In the genomic region with DNA sequence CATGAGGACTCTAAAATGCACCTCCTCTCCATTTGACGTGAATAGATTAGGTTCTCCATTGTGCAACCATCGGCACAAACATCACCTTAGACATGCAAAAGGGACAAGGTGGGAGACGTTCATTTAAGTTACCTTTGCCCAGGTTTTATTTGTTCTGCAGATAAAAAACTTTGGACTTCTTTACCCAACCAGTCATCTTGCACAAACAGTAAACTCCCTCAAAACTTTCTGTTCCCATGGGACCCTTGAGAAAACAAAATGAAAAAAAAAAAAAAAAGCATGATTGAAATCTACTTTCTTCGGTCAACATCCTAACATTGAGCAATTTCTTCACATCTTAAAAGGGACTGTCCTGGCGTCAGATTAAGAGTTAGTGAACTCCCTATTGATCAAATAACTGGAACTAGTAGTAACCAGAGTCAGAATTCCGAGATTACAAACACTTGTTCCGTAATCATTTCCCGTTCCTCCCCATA, we compare ENCODE assay signal across 1 cellular context.
TF ChIP-seq lines count a peak whose summit lies in the region.

No MANE protein-coding gene starts in this region.

TF ChIP-seq in HepG2, 621 proteins besides CTCF, POLR2A, EP300 and RAD21 (continued from another document and continues in another):
- TF ChIP-seq NAIF1 (CRISPR knock-in tag; IDR thresholded peaks at IDR 0.05; ENCODE audit: borderline replicate concordance), result peak; percentile 54; the same call in 1 of the 2 replicates
- TF ChIP-seq ZNF292 (CRISPR knock-in tag; IDR thresholded peaks at IDR 0.05; ENCODE audit: borderline replicate concordance, low read depth), result peak; percentile 35; the same call in 1 of the 2 replicates
- TF ChIP-seq, protein P1, sequence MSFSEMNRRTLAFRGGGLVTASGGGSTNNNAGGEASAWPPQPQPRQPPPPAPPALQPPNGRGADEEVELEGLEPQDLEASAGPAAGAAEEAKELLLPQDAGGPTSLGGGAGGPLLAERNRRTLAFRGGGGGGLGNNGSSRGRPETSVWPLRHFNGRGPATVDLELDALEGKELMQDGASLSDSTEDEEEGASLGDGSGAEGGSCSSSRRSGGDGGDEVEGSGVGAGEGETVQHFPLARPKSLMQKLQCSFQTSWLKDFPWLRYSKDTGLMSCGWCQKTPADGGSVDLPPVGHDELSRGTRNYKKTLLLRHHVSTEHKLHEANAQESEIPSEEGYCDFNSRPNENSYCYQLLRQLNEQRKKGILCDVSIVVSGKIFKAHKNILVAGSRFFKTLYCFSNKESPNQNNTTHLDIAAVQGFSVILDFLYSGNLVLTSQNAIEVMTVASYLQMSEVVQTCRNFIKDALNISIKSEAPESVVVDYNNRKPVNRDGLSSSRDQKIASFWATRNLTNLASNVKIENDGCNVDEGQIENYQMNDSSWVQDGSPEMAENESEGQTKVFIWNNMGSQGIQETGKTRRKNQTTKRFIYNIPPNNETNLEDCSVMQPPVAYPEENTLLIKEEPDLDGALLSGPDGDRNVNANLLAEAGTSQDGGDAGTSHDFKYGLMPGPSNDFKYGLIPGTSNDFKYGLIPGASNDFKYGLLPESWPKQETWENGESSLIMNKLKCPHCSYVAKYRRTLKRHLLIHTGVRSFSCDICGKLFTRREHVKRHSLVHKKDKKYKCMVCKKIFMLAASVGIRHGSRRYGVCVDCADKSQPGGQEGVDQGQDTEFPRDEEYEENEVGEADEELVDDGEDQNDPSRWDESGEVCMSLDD (CRISPR knock-in tag; IDR thresholded peaks at IDR 0.05; ENCODE audit: borderline replicate concordance), result no peak
- TF ChIP-seq ZNF263 (CRISPR knock-in tag; IDR thresholded peaks at IDR 0.05), result no peak
- TF ChIP-seq, protein P2, sequence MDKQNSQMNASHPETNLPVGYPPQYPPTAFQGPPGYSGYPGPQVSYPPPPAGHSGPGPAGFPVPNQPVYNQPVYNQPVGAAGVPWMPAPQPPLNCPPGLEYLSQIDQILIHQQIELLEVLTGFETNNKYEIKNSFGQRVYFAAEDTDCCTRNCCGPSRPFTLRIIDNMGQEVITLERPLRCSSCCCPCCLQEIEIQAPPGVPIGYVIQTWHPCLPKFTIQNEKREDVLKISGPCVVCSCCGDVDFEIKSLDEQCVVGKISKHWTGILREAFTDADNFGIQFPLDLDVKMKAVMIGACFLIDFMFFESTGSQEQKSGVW (CRISPR knock-in tag; IDR thresholded peaks at IDR 0.05; ENCODE audit: borderline replicate concordance), result no peak
- TF ChIP-seq, protein P3, sequence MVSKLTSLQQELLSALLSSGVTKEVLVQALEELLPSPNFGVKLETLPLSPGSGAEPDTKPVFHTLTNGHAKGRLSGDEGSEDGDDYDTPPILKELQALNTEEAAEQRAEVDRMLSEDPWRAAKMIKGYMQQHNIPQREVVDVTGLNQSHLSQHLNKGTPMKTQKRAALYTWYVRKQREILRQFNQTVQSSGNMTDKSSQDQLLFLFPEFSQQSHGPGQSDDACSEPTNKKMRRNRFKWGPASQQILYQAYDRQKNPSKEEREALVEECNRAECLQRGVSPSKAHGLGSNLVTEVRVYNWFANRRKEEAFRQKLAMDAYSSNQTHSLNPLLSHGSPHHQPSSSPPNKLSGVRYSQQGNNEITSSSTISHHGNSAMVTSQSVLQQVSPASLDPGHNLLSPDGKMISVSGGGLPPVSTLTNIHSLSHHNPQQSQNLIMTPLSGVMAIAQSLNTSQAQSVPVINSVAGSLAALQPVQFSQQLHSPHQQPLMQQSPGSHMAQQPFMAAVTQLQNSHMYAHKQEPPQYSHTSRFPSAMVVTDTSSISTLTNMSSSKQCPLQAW (CRISPR knock-in tag; IDR thresholded peaks at IDR 0.05), result no peak
- no peak for TF ChIP-seq ZNF879 (CRISPR knock-in tag; IDR thresholded peaks at IDR 0.05)
- TF ChIP-seq HNF4A (CRISPR knock-in tag; IDR thresholded peaks at IDR 0.05), result peak; percentile 90
- TF ChIP-seq ZNF30 (CRISPR knock-in tag; IDR thresholded peaks at IDR 0.05), result no peak
- TF ChIP-seq POLR2AphosphoS2 (IDR thresholded peaks at IDR 0.05; ENCODE audit: low read depth, low read length), result no peak
- TF ChIP-seq SKI (IDR thresholded peaks at IDR 0.05; ENCODE audit: partially characterized antibody), result peak; percentile 56
- TF ChIP-seq FOXO1 (CRISPR knock-in tag; IDR thresholded peaks at IDR 0.05), result 0 out of 2 replicates have a peak, but pooled peaks have one; percentile 51
- peak; percentile 56; the same call in 1 of the 2 replicates for TF ChIP-seq SOX13 (IDR thresholded peaks at IDR 0.05)
- TF ChIP-seq SOX13 (CRISPR knock-in tag; conservative IDR thresholded peaks at IDR 0.05 in 1 of 2, IDR thresholded peaks at IDR 0.05 in 1 of 2), result peak in 1 of 2 experiments; percentile 83; a peak in 2 of 4 replicates
- TF ChIP-seq, protein P4, sequence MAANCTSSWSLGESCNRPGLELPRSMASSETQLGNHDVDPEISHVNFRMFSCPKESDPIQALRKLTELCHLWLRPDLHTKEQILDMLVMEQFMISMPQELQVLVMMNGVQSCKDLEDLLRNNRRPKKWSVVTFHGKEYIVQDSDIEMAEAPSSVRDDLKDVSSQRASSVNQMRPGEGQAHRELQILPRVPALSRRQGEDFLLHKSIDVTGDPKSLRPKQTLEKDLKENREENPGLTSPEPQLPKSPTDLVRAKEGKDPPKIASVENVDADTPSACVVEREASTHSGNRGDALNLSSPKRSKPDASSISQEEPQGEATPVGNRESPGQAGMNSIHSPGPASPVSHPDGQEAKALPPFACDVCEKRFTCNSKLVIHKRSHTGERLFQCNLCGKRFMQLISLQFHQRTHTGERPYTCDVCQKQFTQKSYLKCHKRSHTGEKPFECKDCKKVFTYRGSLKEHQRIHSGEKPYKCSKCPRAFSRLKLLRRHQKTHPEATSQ (CRISPR knock-in tag; IDR thresholded peaks at IDR 0.05; ENCODE audit: borderline replicate concordance), result no peak
- TF ChIP-seq, protein P5, sequence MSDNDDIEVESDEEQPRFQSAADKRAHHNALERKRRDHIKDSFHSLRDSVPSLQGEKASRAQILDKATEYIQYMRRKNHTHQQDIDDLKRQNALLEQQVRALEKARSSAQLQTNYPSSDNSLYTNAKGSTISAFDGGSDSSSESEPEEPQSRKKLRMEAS (IDR thresholded peaks at IDR 0.05), result 0 out of 2 replicates have a peak, but pooled peaks have one; percentile 11
- TF ChIP-seq MED1 (CRISPR knock-in tag; IDR thresholded peaks at IDR 0.05), result peak; percentile 77
- TF ChIP-seq MXD4 (CRISPR knock-in tag; IDR thresholded peaks at IDR 0.05), result 0 out of 2 replicates have a peak, but pooled peaks have one; percentile 18
- TF ChIP-seq, protein P6, sequence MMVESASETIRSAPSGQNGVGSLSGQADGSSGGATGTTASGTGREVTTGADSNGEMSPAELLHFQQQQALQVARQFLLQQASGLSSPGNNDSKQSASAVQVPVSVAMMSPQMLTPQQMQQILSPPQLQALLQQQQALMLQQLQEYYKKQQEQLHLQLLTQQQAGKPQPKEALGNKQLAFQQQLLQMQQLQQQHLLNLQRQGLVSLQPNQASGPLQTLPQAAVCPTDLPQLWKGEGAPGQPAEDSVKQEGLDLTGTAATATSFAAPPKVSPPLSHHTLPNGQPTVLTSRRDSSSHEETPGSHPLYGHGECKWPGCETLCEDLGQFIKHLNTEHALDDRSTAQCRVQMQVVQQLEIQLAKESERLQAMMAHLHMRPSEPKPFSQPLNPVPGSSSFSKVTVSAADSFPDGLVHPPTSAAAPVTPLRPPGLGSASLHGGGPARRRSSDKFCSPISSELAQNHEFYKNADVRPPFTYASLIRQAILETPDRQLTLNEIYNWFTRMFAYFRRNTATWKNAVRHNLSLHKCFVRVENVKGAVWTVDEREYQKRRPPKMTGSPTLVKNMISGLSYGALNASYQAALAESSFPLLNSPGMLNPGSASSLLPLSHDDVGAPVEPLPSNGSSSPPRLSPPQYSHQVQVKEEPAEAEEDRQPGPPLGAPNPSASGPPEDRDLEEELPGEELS (CRISPR knock-in tag; IDR thresholded peaks at IDR 0.05), result peak; percentile 95
- TF ChIP-seq NCOA5 (CRISPR knock-in tag; IDR thresholded peaks at IDR 0.05), result no peak
- TF ChIP-seq ZNF790 (CRISPR knock-in tag; IDR thresholded peaks at IDR 0.05; ENCODE audit: borderline replicate concordance), result no peak
- peak; percentile 53; the same call in 1 of the 2 replicates for TF ChIP-seq KAT8 (CRISPR knock-in tag; IDR thresholded peaks at IDR 0.05)
- no peak for TF ChIP-seq XRCC5 (optimal IDR thresholded peaks at IDR 0.05; ENCODE audit: low read length)
- peak; percentile 73; the same call in 1 of the 2 replicates for TF ChIP-seq ZFP82 (CRISPR knock-in tag; IDR thresholded peaks at IDR 0.05; ENCODE audit: borderline replicate concordance)
- no peak for TF ChIP-seq ZNF850 (CRISPR knock-in tag; conservative IDR thresholded peaks at IDR 0.05)
- no peak for TF ChIP-seq RFX5 (IDR thresholded peaks at IDR 0.05; ENCODE audit: low read depth, low read length)
- no peak for TF ChIP-seq SNAPC2 (CRISPR knock-in tag; IDR thresholded peaks at IDR 0.05)
- TF ChIP-seq ZEB1 (IDR thresholded peaks at IDR 0.05; ENCODE audit: insufficient replicate concordance, low read depth), result peak; percentile 99
- no peak for TF ChIP-seq ZNF878 (CRISPR knock-in tag; IDR thresholded peaks at IDR 0.05)
- no peak for TF ChIP-seq ZNF160 (CRISPR knock-in tag; IDR thresholded peaks at IDR 0.05)
- TF ChIP-seq, protein P7, sequence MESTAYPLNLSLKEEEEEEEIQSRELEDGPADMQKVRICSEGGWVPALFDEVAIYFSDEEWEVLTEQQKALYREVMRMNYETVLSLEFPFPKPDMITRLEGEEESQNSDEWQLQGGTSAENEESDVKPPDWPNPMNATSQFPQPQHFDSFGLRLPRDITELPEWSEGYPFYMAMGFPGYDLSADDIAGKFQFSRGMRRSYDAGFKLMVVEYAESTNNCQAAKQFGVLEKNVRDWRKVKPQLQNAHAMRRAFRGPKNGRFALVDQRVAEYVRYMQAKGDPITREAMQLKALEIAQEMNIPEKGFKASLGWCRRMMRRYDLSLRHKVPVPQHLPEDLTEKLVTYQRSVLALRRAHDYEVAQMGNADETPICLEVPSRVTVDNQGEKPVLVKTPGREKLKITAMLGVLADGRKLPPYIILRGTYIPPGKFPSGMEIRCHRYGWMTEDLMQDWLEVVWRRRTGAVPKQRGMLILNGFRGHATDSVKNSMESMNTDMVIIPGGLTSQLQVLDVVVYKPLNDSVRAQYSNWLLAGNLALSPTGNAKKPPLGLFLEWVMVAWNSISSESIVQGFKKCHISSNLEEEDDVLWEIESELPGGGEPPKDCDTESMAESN (CRISPR knock-in tag; conservative IDR thresholded peaks at IDR 0.05), result 0 out of 2 replicates have a peak, but pooled peaks have one; percentile 35
- TF ChIP-seq, protein P8, sequence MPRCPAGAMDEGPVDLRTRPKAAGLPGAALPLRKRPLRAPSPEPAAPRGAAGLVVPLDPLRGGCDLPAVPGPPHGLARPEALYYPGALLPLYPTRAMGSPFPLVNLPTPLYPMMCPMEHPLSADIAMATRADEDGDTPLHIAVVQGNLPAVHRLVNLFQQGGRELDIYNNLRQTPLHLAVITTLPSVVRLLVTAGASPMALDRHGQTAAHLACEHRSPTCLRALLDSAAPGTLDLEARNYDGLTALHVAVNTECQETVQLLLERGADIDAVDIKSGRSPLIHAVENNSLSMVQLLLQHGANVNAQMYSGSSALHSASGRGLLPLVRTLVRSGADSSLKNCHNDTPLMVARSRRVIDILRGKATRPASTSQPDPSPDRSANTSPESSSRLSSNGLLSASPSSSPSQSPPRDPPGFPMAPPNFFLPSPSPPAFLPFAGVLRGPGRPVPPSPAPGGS (CRISPR knock-in tag; IDR thresholded peaks at IDR 0.05), result no peak
- TF ChIP-seq RXRB (CRISPR knock-in tag; IDR thresholded peaks at IDR 0.05; ENCODE audit: borderline replicate concordance), result peak; percentile 78; the same call in 1 of the 2 replicates
- TF ChIP-seq, protein P9, sequence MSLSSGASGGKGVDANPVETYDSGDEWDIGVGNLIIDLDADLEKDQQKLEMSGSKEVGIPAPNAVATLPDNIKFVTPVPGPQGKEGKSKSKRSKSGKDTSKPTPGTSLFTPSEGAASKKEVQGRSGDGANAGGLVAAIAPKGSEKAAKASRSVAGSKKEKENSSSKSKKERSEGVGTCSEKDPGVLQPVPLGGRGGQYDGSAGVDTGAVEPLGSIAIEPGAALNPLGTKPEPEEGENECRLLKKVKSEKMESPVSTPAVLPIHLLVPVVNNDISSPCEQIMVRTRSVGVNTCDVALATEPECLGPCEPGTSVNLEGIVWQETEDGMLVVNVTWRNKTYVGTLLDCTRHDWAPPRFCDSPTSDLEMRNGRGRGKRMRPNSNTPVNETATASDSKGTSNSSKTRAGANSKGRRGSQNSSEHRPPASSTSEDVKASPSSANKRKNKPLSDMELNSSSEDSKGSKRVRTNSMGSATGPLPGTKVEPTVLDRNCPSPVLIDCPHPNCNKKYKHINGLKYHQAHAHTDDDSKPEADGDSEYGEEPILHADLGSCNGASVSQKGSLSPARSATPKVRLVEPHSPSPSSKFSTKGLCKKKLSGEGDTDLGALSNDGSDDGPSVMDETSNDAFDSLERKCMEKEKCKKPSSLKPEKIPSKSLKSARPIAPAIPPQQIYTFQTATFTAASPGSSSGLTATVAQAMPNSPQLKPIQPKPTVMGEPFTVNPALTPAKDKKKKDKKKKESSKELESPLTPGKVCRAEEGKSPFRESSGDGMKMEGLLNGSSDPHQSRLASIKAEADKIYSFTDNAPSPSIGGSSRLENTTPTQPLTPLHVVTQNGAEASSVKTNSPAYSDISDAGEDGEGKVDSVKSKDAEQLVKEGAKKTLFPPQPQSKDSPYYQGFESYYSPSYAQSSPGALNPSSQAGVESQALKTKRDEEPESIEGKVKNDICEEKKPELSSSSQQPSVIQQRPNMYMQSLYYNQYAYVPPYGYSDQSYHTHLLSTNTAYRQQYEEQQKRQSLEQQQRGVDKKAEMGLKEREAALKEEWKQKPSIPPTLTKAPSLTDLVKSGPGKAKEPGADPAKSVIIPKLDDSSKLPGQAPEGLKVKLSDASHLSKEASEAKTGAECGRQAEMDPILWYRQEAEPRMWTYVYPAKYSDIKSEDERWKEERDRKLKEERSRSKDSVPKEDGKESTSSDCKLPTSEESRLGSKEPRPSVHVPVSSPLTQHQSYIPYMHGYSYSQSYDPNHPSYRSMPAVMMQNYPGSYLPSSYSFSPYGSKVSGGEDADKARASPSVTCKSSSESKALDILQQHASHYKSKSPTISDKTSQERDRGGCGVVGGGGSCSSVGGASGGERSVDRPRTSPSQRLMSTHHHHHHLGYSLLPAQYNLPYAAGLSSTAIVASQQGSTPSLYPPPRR (CRISPR knock-in tag; IDR thresholded peaks at IDR 0.05; ENCODE audit: borderline replicate concordance), result peak; percentile 62; the same call in 1 of the 2 replicates
- TF ChIP-seq, protein P10, sequence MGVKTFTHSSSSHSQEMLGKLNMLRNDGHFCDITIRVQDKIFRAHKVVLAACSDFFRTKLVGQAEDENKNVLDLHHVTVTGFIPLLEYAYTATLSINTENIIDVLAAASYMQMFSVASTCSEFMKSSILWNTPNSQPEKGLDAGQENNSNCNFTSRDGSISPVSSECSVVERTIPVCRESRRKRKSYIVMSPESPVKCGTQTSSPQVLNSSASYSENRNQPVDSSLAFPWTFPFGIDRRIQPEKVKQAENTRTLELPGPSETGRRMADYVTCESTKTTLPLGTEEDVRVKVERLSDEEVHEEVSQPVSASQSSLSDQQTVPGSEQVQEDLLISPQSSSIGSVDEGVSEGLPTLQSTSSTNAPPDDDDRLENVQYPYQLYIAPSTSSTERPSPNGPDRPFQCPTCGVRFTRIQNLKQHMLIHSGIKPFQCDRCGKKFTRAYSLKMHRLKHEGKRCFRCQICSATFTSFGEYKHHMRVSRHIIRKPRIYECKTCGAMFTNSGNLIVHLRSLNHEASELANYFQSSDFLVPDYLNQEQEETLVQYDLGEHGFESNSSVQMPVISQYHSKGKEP (CRISPR knock-in tag; IDR thresholded peaks at IDR 0.05), result no peak
- peak; percentile 63; the same call in 1 of the 2 replicates for TF ChIP-seq DPF2 (CRISPR knock-in tag; IDR thresholded peaks at IDR 0.05; ENCODE audit: borderline replicate concordance, low read depth)
